Comparison of ENCODE assay signal across 23 cellular contexts in genomic region chrX:101359966-101360365, GRCh38. TPM values are rescaled to one million over a fixed set of nuclear protein-coding genes. Genes with fewer than 3 reads are reported as not detected.
"Had no signal": no experiment of that assay in that cellular context is flagged by ENCODE, and none has a peak within 500 bp of the region (broad histone marks: within the 10 kb centered on the region; RNA-seq: fewer than 3 reads in every experiment).

No MANE protein-coding gene starts in this region.

- H3K4me1 Mint-ChIP-seq: activated naive CD4-positive, alpha-beta T cell treated with anti-CD3 and anti-CD28 coated beads, Interleukin-2, amount 50 U/mL, for 24 hours had no signal

- H3K27ac Mint-ChIP-seq: activated naive CD4-positive, alpha-beta T cell treated with anti-CD3 and anti-CD28 coated beads, Interleukin-2, amount 50 U/mL, for 24 hours; nephron progenitor cell; stimulated activated memory B cell treated with anti-CD40 and anti-IgM and Interleukin-4, amounts not matched to agents 10 μg/mL and 1 μg/mL and 100 μg/mL, for 72 hours had no signal

- H3K4me3 Mint-ChIP-seq: activated naive CD4-positive, alpha-beta T cell treated with anti-CD3 and anti-CD28 coated beads, Interleukin-2, amount 50 U/mL, for 24 hours; nephron progenitor cell; stimulated activated memory B cell treated with anti-CD40 and anti-IgM and Interleukin-4, amounts not matched to agents 10 μg/mL and 1 μg/mL and 100 μg/mL, for 72 hours had no signal

- H3K9me3 Mint-ChIP-seq: activated naive CD4-positive, alpha-beta T cell treated with anti-CD3 and anti-CD28 coated beads, Interleukin-2, amount 50 U/mL, for 24 hours; stimulated activated memory B cell treated with anti-CD40 and anti-IgM and Interleukin-4, amounts not matched to agents 10 μg/mL and 1 μg/mL and 100 μg/mL, for 72 hours had no signal

- H3K27me3 Mint-ChIP-seq: activated naive CD4-positive, alpha-beta T cell treated with anti-CD3 and anti-CD28 coated beads, Interleukin-2, amount 50 U/mL, for 24 hours; stimulated activated memory B cell treated with anti-CD40 and anti-IgM and Interleukin-4, amounts not matched to agents 10 μg/mL and 1 μg/mL and 100 μg/mL, for 72 hours had no signal

- FAIRE-seq: endothelial cell of umbilical vein, frontal cortex had no signal

- H3K36me3 Mint-ChIP-seq: activated naive CD4-positive, alpha-beta T cell treated with anti-CD3 and anti-CD28 coated beads, Interleukin-2, amount 50 U/mL, for 24 hours had no signal

- DNase-seq: activated CD4-positive, alpha-beta T cell treated with anti-CD3 and anti-CD28 coated beads, Interleukin-2, amount 50 U/mL, for 1 hour; activated CD4-positive, CD25-positive, alpha-beta regulatory T cell; activated CD8-positive, alpha-beta memory T cell treated with anti-CD3 and anti-CD28 coated beads, Interleukin-2, amount 50 U/mL, for 4 hours; activated effector memory CD4-positive, alpha-beta T cell treated with Interleukin-2 at 50 U/mL for 16 hours; activated T-cell treated with anti-CD3 and anti-CD28 coated beads, Interleukin-2, amount 50 U/mL, for 48 hours; cerebellar nuclear complex; effector memory CD4-positive, alpha-beta T cell; hypothalamus; kidney; left lung; nephron progenitor cell; nucleus accumbens; sigmoid colon; spleen; stimulated activated CD4-positive, alpha-beta T cell treated with anti-CD3 and anti-CD28 coated beads, Interleukin-4, amount 100 ng/mL, for 4 hours; thyroid gland had no signal

- ATAC-seq: left lung; stimulated activated memory B cell treated with anti-CD40 and anti-IgM and Interleukin-4, amounts not matched to agents 10 μg/mL and 1 μg/mL and 100 μg/mL, for 72 hours had no signal

RNA-seq across cellular contexts. Expression of gene TIMM8A, which starts 11.4 kb away (rescaled TPM):
- total RNA-seq: ascending aorta had no signal

RNA-seq across cellular contexts. Expression of gene BTK, which starts 26.0 kb away (rescaled TPM):
- total RNA-seq: lung microvascular endothelial cell, myocyte had no signal
